ENCODE assay signal across 14 cellular contexts in genomic region chr5:126812199-126812570, GRCh38. TPM values are rescaled to one million over a fixed set of nuclear protein-coding genes. Genes with fewer than 3 reads are reported as not detected.
DNase-seq lines count a peak whose midpoint lies in the region; ATAC-seq and TF ChIP-seq lines count a peak whose summit lies in the region.
"Had no signal": no experiment of that assay in that cellular context is flagged by ENCODE, and none has a peak within 500 bp of the region (broad histone marks: within the 10 kb centered on the region; RNA-seq: fewer than 3 reads in every experiment).

No MANE protein-coding gene starts in this region.

- TF ChIP-seq CTCF in lower lobe of right lung (IDR thresholded peaks at IDR 0.05) = no peak

- H3K36me3 Mint-ChIP-seq in activated CD4-positive, alpha-beta memory T cell treated with anti-CD3 and anti-CD28 coated beads, Interleukin-2, amount 10 ng/mL, durations not matched to agents 7 days and 5 days (ENCODE audit: low read depth) = peaks cover 77% of the 10 kb centered on the region

- H3K23ac ChIP-seq in neuronal stem cell (ENCODE audit: low read depth, low read length, poor library complexity) = no peak overlapping the region

- peak; percentile 19 for DNase-seq in stimulated activated CD4-positive, alpha-beta T cell treated with anti-CD3 and anti-CD28 coated beads, Interleukin-1b, Interleukin-23, amount 100 ng/mL, for 48 hours
- DNase-seq in stimulated activated CD4-positive, alpha-beta T cell treated with anti-CD3 and anti-CD28 coated beads, Interleukin-2, amount 100 ng/mL, for 48 hours = no peak
- no peak for DNase-seq in activated CD4-positive, alpha-beta memory T cell treated with anti-CD3 and anti-CD28 coated beads, Interleukin-2, amount 10 ng/mL, durations not matched to agents 7 days and 5 days
- DNase-seq in lower lobe of right lung = no peak
- no peak for DNase-seq in neuronal stem cell (ENCODE audit: low spot score)
- DNase-seq in NCI-H1694 (lab: John Stamatoyannopoulos, UW) = no peak
- DNase-seq: aorta, GDM1, left colon, NCI-H2107, occipital lobe had no signal

- peak overlapping the region; percentile 59 for H3K4me3 Mint-ChIP-seq in activated CD4-positive, alpha-beta memory T cell treated with anti-CD3 and anti-CD28 coated beads, Interleukin-2, amount 10 ng/mL, durations not matched to agents 7 days and 5 days

- H3K79me1 ChIP-seq in neuronal stem cell (ENCODE audit: low read depth, low read length) = peaks cover 5% of the 10 kb centered on the region

- CTCF ChIA-PET in activated CD4-positive, alpha-beta memory T cell treated with anti-CD3 and anti-CD28 coated beads, Interleukin-2, amount 10 ng/mL, durations not matched to agents 7 days and 5 days (lab: Charles Lee) = interaction anchor here (0.9 to 4.7 kb wide), 6 partner anchors 8 to 133 kb away, joined by 4 to 33 read pairs (median 8); partner anchors contain the start of gene LMNB1

- H2AK5ac ChIP-seq in neuronal stem cell (ENCODE audit: low read depth, low read length) = no peak overlapping the region

- ATAC-seq in lower lobe of right lung (no peak), GM18870 (IDR thresholded peaks at IDR 0.05; ENCODE audit: unreplicated experiment) (no peak), HG03108 (IDR thresholded peaks at IDR 0.05; ENCODE audit: unreplicated experiment) (no peak)
- ATAC-seq: left colon had no signal

- no CpG with 5 or more reads among the region's 4 CpGs for WGBS in neuronal stem cell (ENCODE audit: extremely low coverage in 2 of 2, insufficient read length in 2 of 2, insufficient replicate concordance in 1 of 2), 2 donors

- H3K27me3 Mint-ChIP-seq in activated CD4-positive, alpha-beta memory T cell treated with anti-CD3 and anti-CD28 coated beads, Interleukin-2, amount 10 ng/mL, durations not matched to agents 7 days and 5 days = no peaks in the 10 kb centered on the region

- intact Hi-C loops in lower lobe of right lung (cut with DNase I) = no loop called here

- H2BK15ac ChIP-seq in neuronal stem cell (ENCODE audit: low read length) = no peak overlapping the region

- H3K4me2 ChIP-seq in neuronal stem cell (ENCODE audit: insufficient read depth, low read length, poor library complexity, severe bottlenecking) = no peak overlapping the region

- H3K9ac ChIP-seq in neuronal stem cell (ENCODE audit: low read depth, low read length, poor library complexity) = no peak overlapping the region

- H3K4me3 ChIP-seq in lower lobe of right lung (peak overlapping the region; percentile 6), neuronal stem cell (ENCODE audit: low read length in 2 of 2) (no peak overlapping the region)

- no peak overlapping the region for H3K14ac ChIP-seq in neuronal stem cell (ENCODE audit: low read length)

- H2AFZ ChIP-seq in neuronal stem cell (ENCODE audit: low read length) = no peak overlapping the region

- no peak overlapping the region for H2BK12ac ChIP-seq in neuronal stem cell (ENCODE audit: low read length)

- peaks cover 6% of the 10 kb centered on the region for H3K36me3 ChIP-seq in lower lobe of right lung
- H3K36me3 ChIP-seq in neuronal stem cell (replicated peaks in 1 of 2; ENCODE audit: control insufficient read depth in 2 of 2, insufficient read depth in 2 of 2, low read length in 2 of 2) = peaks cover 30 to 98% of the 10 kb centered on the region in 2 donors

- H2BK5ac ChIP-seq in neuronal stem cell (ENCODE audit: low read length) = no peak overlapping the region

- H3K4me1 Mint-ChIP-seq in activated CD4-positive, alpha-beta memory T cell treated with anti-CD3 and anti-CD28 coated beads, Interleukin-2, amount 10 ng/mL, durations not matched to agents 7 days and 5 days = peaks cover 62% of the 10 kb centered on the region

- H3K27me3 ChIP-seq in lower lobe of right lung (ENCODE audit: low read depth) = no peaks in the 10 kb centered on the region
- no peaks in the 10 kb centered on the region for H3K27me3 ChIP-seq in neuronal stem cell (ENCODE audit: control insufficient read depth in 3 of 3, insufficient read depth in 3 of 3, low read depth in 1 of 3, low read length in 3 of 3)
- H3K27me3 ChIP-seq: BLaER1 treated with 17β-estradiol and CSF1 and Interleukin-3, amounts not matched to agents 10 nM and 100 nM had no signal

- H3K27ac Mint-ChIP-seq in activated CD4-positive, alpha-beta memory T cell treated with anti-CD3 and anti-CD28 coated beads, Interleukin-2, amount 10 ng/mL, durations not matched to agents 7 days and 5 days = peak overlapping the region; percentile 96

- H3K18ac ChIP-seq in neuronal stem cell (ENCODE audit: low read length) = no peak overlapping the region

- peak overlapping the region; percentile 61 for H3K27ac ChIP-seq in lower lobe of right lung
- H3K27ac ChIP-seq in neuronal stem cell (replicated peaks; ENCODE audit: low read length) = no peak overlapping the region

- no peaks in the 10 kb centered on the region for H3K9me3 ChIP-seq in lower lobe of right lung
- H3K9me3 ChIP-seq in neuronal stem cell (replicated peaks in 1 of 2; ENCODE audit: control insufficient read depth in 2 of 2, insufficient read depth in 1 of 2, low read depth in 1 of 2, low read length in 2 of 2) = peaks cover 0 to 2% of the 10 kb centered on the region in 2 donors
- H3K9me3 ChIP-seq: BLaER1 treated with 17β-estradiol and CSF1 and Interleukin-3, amounts not matched to agents 10 nM and 100 nM had no signal

- H3K4me1 ChIP-seq in lower lobe of right lung = peaks cover 15% of the 10 kb centered on the region
- H3K4me1 ChIP-seq in neuronal stem cell (ENCODE audit: control insufficient read depth in 2 of 2, insufficient read depth in 1 of 2, low read depth in 1 of 2, low read length in 2 of 2) = no peaks in the 10 kb centered on the region

- no peak overlapping the region for H3K4ac ChIP-seq in neuronal stem cell (ENCODE audit: low read length)

- H2BK120ac ChIP-seq in neuronal stem cell (ENCODE audit: low read depth, low read length) = no peak overlapping the region

- no peak overlapping the region for H4K91ac ChIP-seq in neuronal stem cell (ENCODE audit: low read depth, low read length, poor library complexity)

- POLR2A ChIA-PET in activated CD4-positive, alpha-beta memory T cell treated with anti-CD3 and anti-CD28 coated beads, Interleukin-2, amount 10 ng/mL, durations not matched to agents 7 days and 5 days (lab: Charles Lee) = interaction anchor here (0.8 to 4.0 kb wide), 9 partner anchors 11 to 133 kb away, joined by 3 to 134 read pairs (median 4); partner anchors contain the start of gene LMNB1

- no peak overlapping the region for H4K8ac ChIP-seq in neuronal stem cell (ENCODE audit: low read depth, low read length)

- no peaks in the 10 kb centered on the region for H3K9me3 Mint-ChIP-seq in activated CD4-positive, alpha-beta memory T cell treated with anti-CD3 and anti-CD28 coated beads, Interleukin-2, amount 10 ng/mL, durations not matched to agents 7 days and 5 days

RNA-seq across cellular contexts. Expression of gene LMNB1, which starts 35.2 kb away (rescaled TPM):
- total RNA-seq in activated CD4-positive, alpha-beta memory T cell treated with anti-CD3 and anti-CD28 coated beads, Interleukin-2, amount 10 ng/mL, durations not matched to agents 7 days and 5 days = 100 to 1,000 TPM; 291 to 296 TPM
- total RNA-seq in lower lobe of right lung = 13.5 TPM
- 133 TPM for polyA plus RNA-seq in neuronal stem cell (2013, experiment 1 of 2)
- polyA plus RNA-seq in neuronal stem cell (2013, experiment 2 of 2) = 138 TPM

Comparison
In these comparisons a context has a peak if more than half of its experiments do, and no peak if none do; other contexts are left out.
1. RNA of gene LMNB1, which starts 35.2 kb away (total RNA-seq): 291 to 296 TPM in activated CD4-positive, alpha-beta memory T cell treated with anti-CD3 and anti-CD28 coated beads, Interleukin-2, amount 10 ng/mL, durations not matched to agents 7 days and 5 days; 13.5 TPM in lower lobe of right lung (single experiment); every median in the first group is over 10 times any median in the second.